Comparison of ENCODE assay signal across 1 cellular context in the genomic region with DNA sequence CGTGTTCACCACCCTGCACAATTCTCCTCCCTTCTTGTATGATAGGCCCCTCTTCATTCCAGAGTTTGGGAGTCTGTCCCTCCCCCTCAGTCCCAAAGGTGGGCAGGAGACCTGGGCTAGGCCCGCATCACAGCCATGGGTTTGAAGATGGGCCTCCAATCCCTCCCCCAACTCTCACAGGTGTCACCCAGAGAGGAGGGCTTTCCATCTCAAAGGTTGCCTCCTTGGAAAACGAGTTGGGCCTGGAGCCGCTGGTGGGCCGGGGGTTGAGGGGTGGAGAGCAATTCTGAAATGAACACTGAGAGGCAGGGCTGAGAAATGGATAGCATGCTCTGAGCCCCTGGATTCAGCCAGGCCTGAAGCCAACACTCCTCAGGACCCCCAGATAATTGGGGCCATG.
TF ChIP-seq lines count a peak whose summit lies in the region.

No MANE protein-coding gene starts in this region.

TF ChIP-seq in HepG2, 621 proteins besides CTCF, POLR2A, EP300 and RAD21:
- no peak for TF ChIP-seq JUNB (CRISPR knock-in tag; IDR thresholded peaks at IDR 0.05; ENCODE audit: borderline replicate concordance)
